9 cellular contexts compared by ENCODE assay signal in the genomic region with DNA sequence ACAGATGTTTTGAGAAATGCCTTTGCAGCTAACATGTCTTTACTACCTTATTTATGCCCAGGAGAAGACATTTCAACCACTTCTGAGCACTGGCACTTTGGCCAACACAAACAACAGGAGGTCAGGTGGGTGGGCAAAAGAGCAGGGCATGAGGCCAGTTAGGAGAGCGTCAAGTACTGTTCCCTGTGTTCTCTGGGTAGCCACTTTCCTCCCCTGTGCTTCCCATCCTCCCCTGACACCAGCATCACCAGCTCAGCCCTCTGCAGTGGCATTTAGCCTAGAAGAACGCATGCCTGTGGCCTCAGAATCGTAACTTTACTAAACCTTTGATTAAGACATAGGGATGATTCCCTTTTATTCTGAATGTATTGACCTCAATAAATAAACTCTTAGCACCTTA. TPM values are rescaled to one million over a fixed set of nuclear protein-coding genes. Genes with fewer than 3 reads are reported as not detected.
DNase-seq lines count a peak whose midpoint lies in the region; ATAC-seq and TF ChIP-seq lines count a peak whose summit lies in the region.
"Had no signal": no experiment of that assay in that cellular context is flagged by ENCODE, and none has a peak within 500 bp of the region (broad histone marks: within the 10 kb centered on the region; RNA-seq: fewer than 3 reads in every experiment).

No MANE protein-coding gene starts in this region.

- DNase-seq in activated CD4-positive, alpha-beta T cell treated with anti-CD3 and anti-CD28 coated beads, Interleukin-2, amount 10 ng/mL, durations not matched to agents 7 days and 5 days, result no peak
- no peak for DNase-seq in activated CD4-positive, alpha-beta T cell treated with anti-CD3 and anti-CD28 coated beads for 4 hours
- DNase-seq in activated CD4-positive, alpha-beta memory T cell treated with anti-CD3 and anti-CD28 coated beads, Interleukin-2, amount 10 ng/mL, durations not matched to agents 7 days and 5 days, result no peak
- DNase-seq in immature natural killer cell, result no peak
- DNase-seq in amygdala (lab: John Stamatoyannopoulos, UW), result no peak
- DNase-seq in SK-N-SH, result no peak

- H3K4me3 ChIP-seq in stomach smooth muscle (ENCODE audit: low read length in 2 of 2) (no peak overlapping the region), SK-N-SH (ENCODE audit: low read depth in 2 of 2, low read length in 1 of 2) (no peak overlapping the region)

- H3K27me3 ChIP-seq in stomach smooth muscle (ENCODE audit: control insufficient read depth in 1 of 2, insufficient read depth in 2 of 2, low read length in 2 of 2), result no peaks in the 10 kb centered on the region
- peaks cover 26% of the 10 kb centered on the region for H3K27me3 ChIP-seq in SK-N-SH (ENCODE audit: insufficient read depth)

- TF ChIP-seq EP300 in SK-N-SH (IDR thresholded peaks at IDR 0.05; ENCODE audit: borderline replicate concordance in 1 of 2, low read depth in 1 of 2, low read length in 1 of 2), result no peak

- H3K79me2 ChIP-seq in SK-N-SH (ENCODE audit: insufficient read depth), result no peaks in the 10 kb centered on the region

- POLR2A ChIA-PET in activated CD4-positive, alpha-beta T cell treated with anti-CD3 and anti-CD28 coated beads, Interleukin-2, amount 10 ng/mL, durations not matched to agents 7 days and 5 days (lab: Charles Lee), result interaction anchor here (0.6 to 3.2 kb wide), 2 partner anchors 8 to 17 kb away, joined by 4 to 10 read pairs; no protein-coding TSS in a partner anchor
- POLR2A ChIA-PET in activated CD4-positive, alpha-beta memory T cell treated with anti-CD3 and anti-CD28 coated beads, Interleukin-2, amount 10 ng/mL, durations not matched to agents 7 days and 5 days (lab: Charles Lee), result interaction anchor here (4.7 to 10.2 kb wide), 6 partner anchors 12 to 53 kb away, joined by 23 to 433 read pairs (median 74); partner anchors contain the start of gene BTG2
- POLR2A ChIA-PET in SK-N-SH (lab: Yijun Ruan, JAX), result interaction anchor here (1.9 kb wide), 1 partner anchor 17 kb away, joined by 10 read pairs; no protein-coding TSS in a partner anchor

- TF ChIP-seq CTCF in SK-N-SH (IDR thresholded peaks at IDR 0.05), result no peak

- CTCF ChIA-PET in activated CD4-positive, alpha-beta T cell treated with anti-CD3 and anti-CD28 coated beads, Interleukin-2, amount 10 ng/mL, durations not matched to agents 7 days and 5 days (lab: Charles Lee), result interaction anchor here (1.5 to 10.2 kb wide), 6 partner anchors 9 to 54 kb away, joined by 3 to 169 read pairs (median 74); partner anchors contain the start of gene BTG2
- CTCF ChIA-PET in activated CD4-positive, alpha-beta memory T cell treated with anti-CD3 and anti-CD28 coated beads, Interleukin-2, amount 10 ng/mL, durations not matched to agents 7 days and 5 days (lab: Charles Lee), result interaction anchor here (0.9 to 12.4 kb wide), 5 partner anchors 14 to 163 kb away, joined by 4 to 238 read pairs (median 76); partner anchors contain the start of gene BTG2
- CTCF ChIA-PET in SK-N-SH (lab: Yijun Ruan, JAX), result interaction anchor here (4.0 to 9.5 kb wide), 5 partner anchors 14 to 164 kb away, joined by 18 to 123 read pairs (median 61); partner anchors contain the start of gene BTG2

- H3K36me3 ChIP-seq in stomach smooth muscle (ENCODE audit: control insufficient read depth in 2 of 2, insufficient read depth in 2 of 2, low read length in 2 of 2), result no peaks in the 10 kb centered on the region
- no peaks in the 10 kb centered on the region for H3K36me3 ChIP-seq in SK-N-SH (replicated peaks in 1 of 2; ENCODE audit: control insufficient read depth in 1 of 2, insufficient read depth in 2 of 2, low read length in 1 of 2)

- no peaks in the 10 kb centered on the region for H3K9me2 ChIP-seq in SK-N-SH

- H3K27ac ChIP-seq in stomach smooth muscle (ENCODE audit: low read length), result peak overlapping the region; percentile 95
- no peak overlapping the region for H3K27ac ChIP-seq in SK-N-SH (ENCODE audit: low read depth in 2 of 2, low read length in 1 of 2)
- H3K27ac ChIP-seq: RWPE1 had no signal

- H3K36me3 Mint-ChIP-seq in activated CD4-positive, alpha-beta T cell treated with anti-CD3 and anti-CD28 coated beads, Interleukin-2, amount 10 ng/mL, durations not matched to agents 7 days and 5 days (ENCODE audit: low read depth), result no peaks in the 10 kb centered on the region
- no peaks in the 10 kb centered on the region for H3K36me3 Mint-ChIP-seq in activated CD4-positive, alpha-beta memory T cell treated with anti-CD3 and anti-CD28 coated beads, Interleukin-2, amount 10 ng/mL, durations not matched to agents 7 days and 5 days (ENCODE audit: low read depth)
- no peaks in the 10 kb centered on the region for H3K36me3 Mint-ChIP-seq in immature natural killer cell

- H3K9ac ChIP-seq in stomach smooth muscle (ENCODE audit: low read length in 2 of 2), result no peak overlapping the region
- no peak overlapping the region for H3K9ac ChIP-seq in SK-N-SH

- H4K20me1 ChIP-seq in SK-N-SH (ENCODE audit: insufficient read depth), result no peaks in the 10 kb centered on the region

- no peak for ATAC-seq in HG02623 (IDR thresholded peaks at IDR 0.05; ENCODE audit: unreplicated experiment)

- 75% methylated on average over 3 of the region's 3 CpGs for WGBS in SK-N-SH (ENCODE audit: low lambda C conversion rate)

- H3K4me1 ChIP-seq in stomach smooth muscle (ENCODE audit: control insufficient read depth, insufficient read depth, low read length) (peaks cover 59% of the 10 kb centered on the region), SK-N-SH (ENCODE audit: control insufficient read depth in 1 of 2, insufficient read depth in 2 of 2, low read depth in 1 of 2, low read length in 1 of 2) (peaks cover 5 to 44% of the 10 kb centered on the region in 2 experiments; a peak in 2 of 4 replicates)

- peak overlapping the region; percentile 95 for H3K27ac Mint-ChIP-seq in activated CD4-positive, alpha-beta T cell treated with anti-CD3 and anti-CD28 coated beads, Interleukin-2, amount 10 ng/mL, durations not matched to agents 7 days and 5 days
- H3K27ac Mint-ChIP-seq in activated CD4-positive, alpha-beta memory T cell treated with anti-CD3 and anti-CD28 coated beads, Interleukin-2, amount 10 ng/mL, durations not matched to agents 7 days and 5 days, result peak overlapping the region; percentile 27
- H3K27ac Mint-ChIP-seq in immature natural killer cell, result peak overlapping the region in 5 of 6 donors; percentile 82 to 98 (median 91)

- TF ChIP-seq RAD21 in SK-N-SH (IDR thresholded peaks at IDR 0.05; ENCODE audit: low read length), result no peak

- H3K4me1 Mint-ChIP-seq in activated CD4-positive, alpha-beta T cell treated with anti-CD3 and anti-CD28 coated beads, Interleukin-2, amount 10 ng/mL, durations not matched to agents 7 days and 5 days, result peaks cover 92% of the 10 kb centered on the region
- peaks cover 92% of the 10 kb centered on the region for H3K4me1 Mint-ChIP-seq in activated CD4-positive, alpha-beta memory T cell treated with anti-CD3 and anti-CD28 coated beads, Interleukin-2, amount 10 ng/mL, durations not matched to agents 7 days and 5 days
- peaks cover 92 to 94% of the 10 kb centered on the region in 2 donors for H3K4me1 Mint-ChIP-seq in immature natural killer cell

- H2AFZ ChIP-seq in SK-N-SH (ENCODE audit: low read depth), result no peak overlapping the region

- no peaks in the 10 kb centered on the region for H3K9me3 Mint-ChIP-seq in activated CD4-positive, alpha-beta T cell treated with anti-CD3 and anti-CD28 coated beads, Interleukin-2, amount 10 ng/mL, durations not matched to agents 7 days and 5 days
- no peaks in the 10 kb centered on the region for H3K9me3 Mint-ChIP-seq in activated CD4-positive, alpha-beta memory T cell treated with anti-CD3 and anti-CD28 coated beads, Interleukin-2, amount 10 ng/mL, durations not matched to agents 7 days and 5 days
- no peaks in the 10 kb centered on the region for H3K9me3 Mint-ChIP-seq in immature natural killer cell

- no peak overlapping the region for H3K4me2 ChIP-seq in SK-N-SH

- peak overlapping the region; percentile 66 for H3K4me3 Mint-ChIP-seq in activated CD4-positive, alpha-beta T cell treated with anti-CD3 and anti-CD28 coated beads, Interleukin-2, amount 10 ng/mL, durations not matched to agents 7 days and 5 days
- H3K4me3 Mint-ChIP-seq in activated CD4-positive, alpha-beta memory T cell treated with anti-CD3 and anti-CD28 coated beads, Interleukin-2, amount 10 ng/mL, durations not matched to agents 7 days and 5 days, result no peak overlapping the region
- peak overlapping the region in 4 of 5 donors; percentile 63 to 72 (median 69) for H3K4me3 Mint-ChIP-seq in immature natural killer cell

- H3K9me3 ChIP-seq in stomach smooth muscle (ENCODE audit: control insufficient read depth in 2 of 2, low read length in 2 of 2) (no peaks in the 10 kb centered on the region), SK-N-SH (no peaks in the 10 kb centered on the region)

- H3F3A ChIP-seq in SK-N-SH (replicated peaks; ENCODE audit: insufficient read depth), result no peaks in the 10 kb centered on the region

- H3K27me3 Mint-ChIP-seq in activated CD4-positive, alpha-beta T cell treated with anti-CD3 and anti-CD28 coated beads, Interleukin-2, amount 10 ng/mL, durations not matched to agents 7 days and 5 days, result no peaks in the 10 kb centered on the region
- peaks cover 3% of the 10 kb centered on the region for H3K27me3 Mint-ChIP-seq in activated CD4-positive, alpha-beta memory T cell treated with anti-CD3 and anti-CD28 coated beads, Interleukin-2, amount 10 ng/mL, durations not matched to agents 7 days and 5 days
- peaks cover 11 to 31% (median 16%) of the 10 kb centered on the region in 3 donors for H3K27me3 Mint-ChIP-seq in immature natural killer cell (ENCODE audit: low read depth in 3 of 3)

TF ChIP-seq in SK-N-SH, 30 proteins besides CTCF, POLR2A, EP300 and RAD21 (continues in another document):
- TF ChIP-seq FOXM1 (IDR thresholded peaks at IDR 0.05; ENCODE audit: low read depth), result no peak
- TF ChIP-seq YY1 (IDR thresholded peaks at IDR 0.05; ENCODE audit: low read depth), result no peak
- no peak for TF ChIP-seq EZH2phosphoT487 (IDR thresholded peaks at IDR 0.05; ENCODE audit: borderline replicate concordance, low read depth)

RNA-seq across cellular contexts. Expression of gene BTG2, which starts 18.3 kb away (rescaled TPM):
- 10 to 100 TPM; 73.6 to 82.3 TPM for total RNA-seq in activated CD4-positive, alpha-beta T cell treated with anti-CD3 and anti-CD28 coated beads, Interleukin-2, amount 10 ng/mL, durations not matched to agents 7 days and 5 days
- 100 to 1,000 TPM; 116 TPM for total RNA-seq in activated CD4-positive, alpha-beta memory T cell treated with anti-CD3 and anti-CD28 coated beads, Interleukin-2, amount 10 ng/mL, durations not matched to agents 7 days and 5 days
- polyA plus RNA-seq in immature natural killer cell, result 100 to 1,000 TPM; 112 to 147 (median 127) TPM
- polyA plus RNA-seq in SK-N-SH (2012; rRNA removed), result 26.2 and 33.5 TPM in 2 replicates
- polyA plus RNA-seq in SK-N-SH (2012; cell fraction: cytosol; rRNA removed), result 19.1 and 24.9 TPM in 2 replicates
- 13.7 and 24.3 TPM in 2 replicates for polyA plus RNA-seq in SK-N-SH (2012; cell fraction: nucleus; rRNA removed)

RNA-seq across cellular contexts. Expression of gene FMOD, which starts 27.3 kb away (rescaled TPM):
- total RNA-seq in activated CD4-positive, alpha-beta T cell treated with anti-CD3 and anti-CD28 coated beads, Interleukin-2, amount 10 ng/mL, durations not matched to agents 7 days and 5 days, result not detected
- total RNA-seq in activated CD4-positive, alpha-beta memory T cell treated with anti-CD3 and anti-CD28 coated beads, Interleukin-2, amount 10 ng/mL, durations not matched to agents 7 days and 5 days, result under 1 TPM; 0.23 to 0.45 TPM
- not detected for polyA plus RNA-seq in immature natural killer cell
- polyA plus RNA-seq in SK-N-SH (2012; rRNA removed), result not detected in 2 replicates
- polyA plus RNA-seq in SK-N-SH (2012; cell fraction: cytosol; rRNA removed), result not detected in 2 replicates
- 0.02 TPM in 1 of 2 replicates, not detected in the other for polyA plus RNA-seq in SK-N-SH (2012; cell fraction: nucleus; rRNA removed)

Comparison
In these comparisons a context has a peak if more than half of its experiments do, and no peak if none do; other contexts are left out.
1. H3K27ac Mint-ChIP-seq: peak in every context shown above with its lines; median percentile 95 in activated CD4-positive, alpha-beta T cell treated with anti-CD3 and anti-CD28 coated beads, Interleukin-2, amount 10 ng/mL, durations not matched to agents 7 days and 5 days; 91 in immature natural killer cell; 27 in activated CD4-positive, alpha-beta memory T cell treated with anti-CD3 and anti-CD28 coated beads, Interleukin-2, amount 10 ng/mL, durations not matched to agents 7 days and 5 days.